Comparison of ENCODE assay signal across 14 cellular contexts in genomic region chrX:134733595-134733994, GRCh38.
"Had no signal": no experiment of that assay in that cellular context is flagged by ENCODE, and none has a peak within 500 bp of the region (broad histone marks: within the 10 kb centered on the region; RNA-seq: fewer than 3 reads in every experiment).

No MANE protein-coding gene starts in this region.

- H3K27ac ChIP-seq: adrenal gland, colonic mucosa, esophagus muscularis mucosa had no signal

- FAIRE-seq: keratinocyte, urothelium cell line had no signal

- H3K4me1 ChIP-seq: adrenal gland, colonic mucosa had no signal

- H3K27ac Mint-ChIP-seq: activated CD8-positive, alpha-beta memory T cell treated with anti-CD3 and anti-CD28 coated beads, Interleukin-2, amount 10 ng/mL, durations not matched to agents 7 days and 5 days; stimulated activated effector memory CD8-positive, alpha-beta T cell treated with anti-CD3 and anti-CD28 coated beads, Interleukin-12 subunit alpha, Interleukin-12 subunit beta, amount 100 ng/mL, for 72 hours had no signal

- H3K4me3 Mint-ChIP-seq: activated CD8-positive, alpha-beta memory T cell treated with anti-CD3 and anti-CD28 coated beads, Interleukin-2, amount 10 ng/mL, durations not matched to agents 7 days and 5 days; stimulated activated effector memory CD8-positive, alpha-beta T cell treated with anti-CD3 and anti-CD28 coated beads, Interleukin-12 subunit alpha, Interleukin-12 subunit beta, amount 100 ng/mL, for 72 hours had no signal

- H3K4me3 ChIP-seq: adrenal gland, colonic mucosa, esophagus muscularis mucosa, ovary had no signal

- ATAC-seq: activated CD8-positive, alpha-beta memory T cell treated with anti-CD3 and anti-CD28 coated beads, Interleukin-2, amount 10 ng/mL, durations not matched to agents 7 days and 5 days; left lobe of liver; stimulated activated effector memory CD8-positive, alpha-beta T cell treated with anti-CD3 and anti-CD28 coated beads, Interleukin-12 subunit alpha, Interleukin-12 subunit beta, amount 100 ng/mL, for 72 hours had no signal

- H3K36me3 Mint-ChIP-seq: activated CD8-positive, alpha-beta memory T cell treated with anti-CD3 and anti-CD28 coated beads, Interleukin-2, amount 10 ng/mL, durations not matched to agents 7 days and 5 days; stimulated activated effector memory CD8-positive, alpha-beta T cell treated with anti-CD3 and anti-CD28 coated beads, Interleukin-12 subunit alpha, Interleukin-12 subunit beta, amount 100 ng/mL, for 72 hours had no signal

- H3K9me3 ChIP-seq: adrenal gland, colonic mucosa, esophagus muscularis mucosa, ovary had no signal

- H3K4me1 Mint-ChIP-seq: activated CD8-positive, alpha-beta memory T cell treated with anti-CD3 and anti-CD28 coated beads, Interleukin-2, amount 10 ng/mL, durations not matched to agents 7 days and 5 days; stimulated activated effector memory CD8-positive, alpha-beta T cell treated with anti-CD3 and anti-CD28 coated beads, Interleukin-12 subunit alpha, Interleukin-12 subunit beta, amount 100 ng/mL, for 72 hours had no signal

- H3K36me3 ChIP-seq: adrenal gland, colonic mucosa, esophagus muscularis mucosa, ovary had no signal

- H3K9me3 Mint-ChIP-seq: stimulated activated effector memory CD8-positive, alpha-beta T cell treated with anti-CD3 and anti-CD28 coated beads, Interleukin-12 subunit alpha, Interleukin-12 subunit beta, amount 100 ng/mL, for 72 hours had no signal

- DNase-seq: activated CD4-positive, alpha-beta T cell treated with anti-CD3 and anti-CD28 coated beads, Interleukin-2, amount 50 U/mL, for 48 hours; activated CD8-positive, alpha-beta memory T cell treated with anti-CD3 and anti-CD28 coated beads, Interleukin-2, amount 10 ng/mL, durations not matched to agents 7 days and 5 days; activated naive CD4-positive, alpha-beta T cell treated with anti-CD3 and anti-CD28 coated beads, Interleukin-2, amount 50 U/mL, for 16 hours; activated T-cell treated with anti-CD3 and anti-CD28 coated beads, Interleukin-2, amount 50 U/mL, for 1 hour; adrenal gland; colonic mucosa; hippocampal formation; T1000 had no signal

- H3K27me3 ChIP-seq: colonic mucosa, esophagus muscularis mucosa, ovary had no signal
